Comparison of ENCODE assay signal across 8 cellular contexts in the genomic region with DNA sequence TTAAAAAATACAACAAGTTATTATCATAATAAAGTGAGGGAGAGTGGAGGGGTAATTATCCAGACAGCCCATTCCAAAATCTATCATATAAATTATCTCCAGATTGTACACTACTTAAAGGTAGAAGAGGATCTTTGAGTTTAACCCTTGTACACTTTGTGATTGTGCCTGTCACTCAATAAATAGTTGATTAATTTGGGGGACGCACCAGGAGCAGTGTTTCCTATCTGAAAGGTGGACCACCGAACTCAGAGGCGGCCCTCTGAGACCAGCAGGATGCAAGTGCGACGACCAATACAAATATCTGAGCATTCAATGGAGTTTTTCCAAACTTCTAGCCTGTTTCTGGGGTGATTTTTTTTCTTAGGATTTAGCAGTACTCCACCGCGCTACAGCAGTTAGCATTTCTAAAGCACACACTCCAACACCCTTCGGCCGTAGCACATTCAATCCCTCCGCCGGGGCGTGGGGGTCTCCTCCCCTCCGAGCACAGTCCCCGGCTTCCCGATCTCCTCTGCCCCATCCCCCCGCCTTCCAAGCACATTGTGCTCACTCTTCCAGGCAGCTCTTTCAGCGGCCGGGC. TPM values are rescaled to one million over a fixed set of nuclear protein-coding genes. Genes with fewer than 3 reads are reported as not detected.
DNase-seq lines count a peak whose midpoint lies in the region; ATAC-seq and TF ChIP-seq lines count a peak whose summit lies in the region.

No MANE protein-coding gene starts in this region.

- peak overlapping the region; percentile 89 for H3K27ac Mint-ChIP-seq in glutamatergic neuron (ENCODE audit: unreplicated experiment)

- H3K9me2 ChIP-seq in SK-N-SH: no peaks in the 10 kb centered on the region

- H3K9me3 Mint-ChIP-seq in glutamatergic neuron (ENCODE audit: unreplicated experiment): peaks cover 17% of the 10 kb centered on the region

- no peak overlapping the region for H3K27ac ChIP-seq in SK-N-SH (ENCODE audit: low read depth in 2 of 2, low read length in 1 of 2)
- H3K27ac ChIP-seq in transverse colon: peak overlapping the region in 1 of 4 donors; percentile 32

- peaks cover 28% of the 10 kb centered on the region for H3K27me3 Mint-ChIP-seq in glutamatergic neuron (ENCODE audit: unreplicated experiment)

- H3K4me3 ChIP-seq in HAP-1: peak overlapping the region; percentile 47
- no peak overlapping the region for H3K4me3 ChIP-seq in SK-N-SH (ENCODE audit: low read depth in 2 of 2, low read length in 1 of 2)
- peak overlapping the region; percentile 47 for H3K4me3 ChIP-seq in retinal pigment epithelial cell (ENCODE audit: low read length)
- H3K4me3 ChIP-seq in transverse colon: peak overlapping the region in 2 of 4 donors; percentile 45 to 47

- intact Hi-C loops in transverse colon (cut with DNase I; ENCODE audit: low total_unique reads): no loop called here

- TF ChIP-seq CTCF in SK-N-SH (IDR thresholded peaks at IDR 0.05) (no peak), glutamatergic neuron (IDR thresholded peaks at IDR 0.05; ENCODE audit: partially characterized antibody, unreplicated experiment) (no peak), retinal pigment epithelial cell (conservative IDR thresholded peaks at IDR 0.05; ENCODE audit: low read depth, low read length) (no peak), transverse colon (IDR thresholded peaks at IDR 0.05) (no peak)

- H4K20me1 ChIP-seq in SK-N-SH (ENCODE audit: insufficient read depth): no peaks in the 10 kb centered on the region

- H3K36me3 Mint-ChIP-seq in glutamatergic neuron (ENCODE audit: unreplicated experiment): no peaks in the 10 kb centered on the region

- DNase-seq in HAP-1 (ENCODE audit: low spot score in 2 of 2) (peak in 1 of 2 experiments; percentile 78), SK-N-SH (peak; percentile 28), glutamatergic neuron (no peak), retinal pigment epithelial cell (ENCODE audit: low read depth) (no peak), transverse colon (no peak), GDM1 (lab: John Stamatoyannopoulos, UW) (no peak)

- peaks cover 19% of the 10 kb centered on the region for H3K4me1 ChIP-seq in HAP-1
- H3K4me1 ChIP-seq in SK-N-SH (ENCODE audit: control insufficient read depth in 1 of 2, insufficient read depth in 2 of 2, low read depth in 1 of 2, low read length in 1 of 2): no peaks in the 10 kb centered on the region
- peaks cover 4 to 25% (median 19%) of the 10 kb centered on the region in 4 donors for H3K4me1 ChIP-seq in transverse colon

- POLR2A ChIA-PET in SK-N-SH (lab: Yijun Ruan, JAX): interaction anchor here (1.0 kb wide), 1 partner anchor 196 kb away, joined by 3 read pairs; no protein-coding TSS in a partner anchor

- H3K27me3 ChIP-seq in HAP-1 (ENCODE audit: low read depth) (no peaks in the 10 kb centered on the region), SK-N-SH (ENCODE audit: insufficient read depth) (peaks cover 69% of the 10 kb centered on the region), transverse colon (peaks cover 92% of the 10 kb centered on the region)

- H2AFZ ChIP-seq in SK-N-SH (ENCODE audit: low read depth): no peak overlapping the region

- CTCF ChIA-PET in SK-N-SH (lab: Yijun Ruan, JAX): interaction anchor here (1.6 kb wide), 1 partner anchor 310 kb away, joined by 4 read pairs; no protein-coding TSS in a partner anchor

- H3K9ac ChIP-seq in SK-N-SH: no peak overlapping the region

- H3K4me1 Mint-ChIP-seq in glutamatergic neuron (ENCODE audit: low read depth, unreplicated experiment): peaks cover 17% of the 10 kb centered on the region

- H3K79me2 ChIP-seq in SK-N-SH (ENCODE audit: insufficient read depth): no peaks in the 10 kb centered on the region

- H3K4me2 ChIP-seq in SK-N-SH: no peak overlapping the region

- no peak for TF ChIP-seq RAD21 in SK-N-SH (IDR thresholded peaks at IDR 0.05; ENCODE audit: low read length)

- 3% methylated on average over 18 of the region's 18 CpGs for WGBS in SK-N-SH (ENCODE audit: low lambda C conversion rate)
- 7 to 16% methylated on average over 9 to 18 of the region's 18 CpGs for WGBS in transverse colon (ENCODE audit: low coverage in 1 of 2), 2 donors

- H3K36me3 ChIP-seq in HAP-1 (replicated peaks) (no peaks in the 10 kb centered on the region), SK-N-SH (replicated peaks in 1 of 2; ENCODE audit: control insufficient read depth in 1 of 2, insufficient read depth in 2 of 2, low read length in 1 of 2) (no peaks in the 10 kb centered on the region), transverse colon (no peaks in the 10 kb centered on the region)

- in situ Hi-C loops in HAP-1 (cut with MboI; ENCODE audit: low sequenced_read_pairs): loop anchor here (10.0 to 25.0 kb wide), 2 partner anchors 137 to 756 kb away; no protein-coding TSS in a partner anchor
- in situ Hi-C loops in transverse colon (cut with MboI; ENCODE audit: low pct_ligation_motif_present in 1 of 4, low pct_unique_long_range_greater_than_20kb in 1 of 4, low sequenced_read_pairs in 3 of 4): loop anchor here in 1 of 4 donors (25.0 kb wide), 1 partner anchor 306 kb away; no protein-coding TSS in a partner anchor

- H3F3A ChIP-seq in SK-N-SH (replicated peaks; ENCODE audit: insufficient read depth): peaks cover 4% of the 10 kb centered on the region

- TF ChIP-seq EP300 in SK-N-SH (IDR thresholded peaks at IDR 0.05; ENCODE audit: borderline replicate concordance in 1 of 2, low read depth in 1 of 2, low read length in 1 of 2) (no peak), transverse colon (IDR thresholded peaks at IDR 0.05; ENCODE audit: low read depth) (no peak)

- peak overlapping the region; percentile 84 for H3K4me3 Mint-ChIP-seq in glutamatergic neuron (ENCODE audit: unreplicated experiment)

- ATAC-seq in HG03159 (IDR thresholded peaks at IDR 0.05; ENCODE audit: unreplicated experiment): no peak
- no peak for ATAC-seq in HG02798 (IDR thresholded peaks at IDR 0.05; ENCODE audit: poor library complexity, unreplicated experiment)

- no peaks in the 10 kb centered on the region for H3K9me3 ChIP-seq in HAP-1
- H3K9me3 ChIP-seq in SK-N-SH: no peaks in the 10 kb centered on the region
- H3K9me3 ChIP-seq in transverse colon: no peaks in the 10 kb centered on the region

- TF ChIP-seq POLR2A in transverse colon (IDR thresholded peaks at IDR 0.05): no peak

TF ChIP-seq in SK-N-SH, 30 proteins besides CTCF, POLR2A, EP300 and RAD21:
- TF ChIP-seq, protein P1, sequence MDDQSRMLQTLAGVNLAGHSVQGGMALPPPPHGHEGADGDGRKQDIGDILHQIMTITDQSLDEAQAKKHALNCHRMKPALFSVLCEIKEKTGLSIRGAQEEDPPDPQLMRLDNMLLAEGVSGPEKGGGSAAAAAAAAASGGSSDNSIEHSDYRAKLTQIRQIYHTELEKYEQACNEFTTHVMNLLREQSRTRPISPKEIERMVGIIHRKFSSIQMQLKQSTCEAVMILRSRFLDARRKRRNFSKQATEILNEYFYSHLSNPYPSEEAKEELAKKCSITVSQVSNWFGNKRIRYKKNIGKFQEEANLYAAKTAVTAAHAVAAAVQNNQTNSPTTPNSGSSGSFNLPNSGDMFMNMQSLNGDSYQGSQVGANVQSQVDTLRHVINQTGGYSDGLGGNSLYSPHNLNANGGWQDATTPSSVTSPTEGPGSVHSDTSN (IDR thresholded peaks at IDR 0.05): no peak
- TF ChIP-seq RXRA (IDR thresholded peaks at IDR 0.05; ENCODE audit: borderline replicate concordance, low read depth): no peak
- no peak for TF ChIP-seq SIN3A (IDR thresholded peaks at IDR 0.05; ENCODE audit: borderline replicate concordance, low read depth, low read length)
- no peak for TF ChIP-seq YY1 (IDR thresholded peaks at IDR 0.05; ENCODE audit: low read depth)
- no peak for TF ChIP-seq CHD2 (IDR thresholded peaks at IDR 0.05; ENCODE audit: low read length, partially characterized antibody)
- TF ChIP-seq TAF1 (IDR thresholded peaks at IDR 0.05; ENCODE audit: borderline replicate concordance, low read depth, low read length): no peak
- no peak for TF ChIP-seq NFIC (IDR thresholded peaks at IDR 0.05; ENCODE audit: borderline replicate concordance)
- TF ChIP-seq MXI1 (IDR thresholded peaks at IDR 0.05; ENCODE audit: low read depth, low read length): no peak
- TF ChIP-seq SMC3 (IDR thresholded peaks at IDR 0.05; ENCODE audit: low read depth, low read length): no peak
- no peak for TF ChIP-seq RCOR1 (IDR thresholded peaks at IDR 0.05; ENCODE audit: low read length)
- TF ChIP-seq, protein P2, sequence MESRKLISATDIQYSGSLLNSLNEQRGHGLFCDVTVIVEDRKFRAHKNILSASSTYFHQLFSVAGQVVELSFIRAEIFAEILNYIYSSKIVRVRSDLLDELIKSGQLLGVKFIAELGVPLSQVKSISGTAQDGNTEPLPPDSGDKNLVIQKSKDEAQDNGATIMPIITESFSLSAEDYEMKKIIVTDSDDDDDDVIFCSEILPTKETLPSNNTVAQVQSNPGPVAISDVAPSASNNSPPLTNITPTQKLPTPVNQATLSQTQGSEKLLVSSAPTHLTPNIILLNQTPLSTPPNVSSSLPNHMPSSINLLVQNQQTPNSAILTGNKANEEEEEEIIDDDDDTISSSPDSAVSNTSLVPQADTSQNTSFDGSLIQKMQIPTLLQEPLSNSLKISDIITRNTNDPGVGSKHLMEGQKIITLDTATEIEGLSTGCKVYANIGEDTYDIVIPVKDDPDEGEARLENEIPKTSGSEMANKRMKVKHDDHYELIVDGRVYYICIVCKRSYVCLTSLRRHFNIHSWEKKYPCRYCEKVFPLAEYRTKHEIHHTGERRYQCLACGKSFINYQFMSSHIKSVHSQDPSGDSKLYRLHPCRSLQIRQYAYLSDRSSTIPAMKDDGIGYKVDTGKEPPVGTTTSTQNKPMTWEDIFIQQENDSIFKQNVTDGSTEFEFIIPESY (IDR thresholded peaks at IDR 0.05; ENCODE audit: borderline replicate concordance, low read depth): no peak

RNA-seq across cellular contexts. Expression of a gene that starts 1.0 kb away (rescaled TPM):
- not detected in 2 replicates for polyA plus RNA-seq in SK-N-SH (2012; rRNA removed)
- polyA plus RNA-seq in SK-N-SH (2012; cell fraction: cytosol; rRNA removed): not detected in 2 replicates
- not detected in 2 replicates for polyA plus RNA-seq in SK-N-SH (2012; cell fraction: nucleus; rRNA removed)
- total RNA-seq in glutamatergic neuron (ENCODE audit: unreplicated experiment) (178 TPM), transverse colon (under 1 TPM in 3 of 4 donors, not detected in 1; 0.14 to 0.64 (median 0.60) TPM)

Comparison
In these comparisons a context has a peak if more than half of its experiments do, and no peak if none do; other contexts are left out.
1. H3K4me3 ChIP-seq: peak in HAP-1 (single experiment) and retinal pigment epithelial cell (single experiment); none in SK-N-SH (0 of 2).
2. RNA of a gene that starts 1.0 kb away (total RNA-seq): 178 TPM in glutamatergic neuron (single experiment); 0.14 to 0.64 TPM in transverse colon; every median in the first group is over 100 times any median in the second.